In genomic region chr1:47439151-47440051, GRCh38 we compare ENCODE assay signal across 14 cellular contexts. TPM values are rescaled to one million over a fixed set of nuclear protein-coding genes. Genes with fewer than 3 reads are reported as not detected.
DNase-seq lines count a peak whose midpoint lies in the region; ATAC-seq and TF ChIP-seq lines count a peak whose summit lies in the region.
"Had no signal": no experiment of that assay in that cellular context is flagged by ENCODE, and none has a peak within 500 bp of the region (broad histone marks: within the 10 kb centered on the region; RNA-seq: fewer than 3 reads in every experiment).

No MANE protein-coding gene starts in this region.

- no peaks in the 10 kb centered on the region for H3K9me3 ChIP-seq in CD8-positive, alpha-beta memory T cell (ENCODE audit: low read length)
- H3K9me3 ChIP-seq in SJSA1 (replicated peaks): no peaks in the 10 kb centered on the region
- H3K9me3 ChIP-seq: heart right ventricle, MG63 had no signal

- CTCF ChIA-PET in CD8-positive, alpha-beta memory T cell (lab: Charles Lee): interaction anchor here (2.1 to 5.9 kb wide), 6 partner anchors 9 to 287 kb away, joined by 6 to 50 read pairs (median 15); partner anchors contain the start of gene STIL

- peaks cover 0 to 7% (median 0%) of the 10 kb centered on the region in 3 donors for H3K36me3 Mint-ChIP-seq in CD8-positive, alpha-beta memory T cell
- H3K36me3 Mint-ChIP-seq: brain had no signal

- H3K4me3 ChIP-seq in CD8-positive, alpha-beta memory T cell (ENCODE audit: low read length): no peak overlapping the region
- H3K4me3 ChIP-seq in SJSA1 (peak overlapping the region; percentile 95), rectal smooth muscle tissue (ENCODE audit: low read length) (peak overlapping the region; percentile 45)
- H3K4me3 ChIP-seq: lung had no signal

- ATAC-seq in sciatic nerve: no peak
- ATAC-seq: heart right ventricle had no signal

- no peaks in the 10 kb centered on the region for H3K36me3 ChIP-seq in CD8-positive, alpha-beta memory T cell (ENCODE audit: insufficient read depth, low read length)
- H3K36me3 ChIP-seq in SJSA1 (peaks cover 64% of the 10 kb centered on the region), rectal smooth muscle tissue (ENCODE audit: control insufficient read depth, insufficient read depth, low read length) (no peaks in the 10 kb centered on the region)
- H3K36me3 ChIP-seq: heart right ventricle had no signal

- peaks cover 0 to 3% (median 0%) of the 10 kb centered on the region in 5 donors for H3K9me3 Mint-ChIP-seq in CD8-positive, alpha-beta memory T cell

- peaks cover 14% of the 10 kb centered on the region for H3K4me1 ChIP-seq in CD8-positive, alpha-beta memory T cell (ENCODE audit: insufficient read depth, low read length)
- peaks cover 39% of the 10 kb centered on the region for H3K4me1 ChIP-seq in SJSA1 (replicated peaks)
- H3K4me1 ChIP-seq in rectal smooth muscle tissue (ENCODE audit: control insufficient read depth, insufficient read depth, low read length): no peaks in the 10 kb centered on the region

- peak in 1 of 5 donors; percentile 20 for DNase-seq in CD8-positive, alpha-beta memory T cell
- DNase-seq in SJSA1 (ENCODE audit: low read depth in 1 of 2, low spot score in 2 of 2): peak in 1 of 2 experiments; percentile 73
- peak; percentile 13 to 17 for DNase-seq in erythroblast (lab: John Stamatoyannopoulos, UW)
- no peak for DNase-seq in NCI-H1105 (lab: John Stamatoyannopoulos, UW)
- no peak for DNase-seq in sciatic nerve (ENCODE audit: low spot score)
- DNase-seq in NCI-H1417 treated with DMSO at 0.1 percent for 48 hours (lab: John Stamatoyannopoulos, UW): no peak
- DNase-seq in activated CD8-positive, alpha-beta memory T cell treated with anti-CD3 and anti-CD28 coated beads, Interleukin-2, amount 50 U/mL, for 48 hours: no peak
- DNase-seq: heart right ventricle, NCI-H446, RPMI8226 had no signal

- POLR2A ChIA-PET in CD8-positive, alpha-beta memory T cell (lab: Charles Lee): no interaction called here

- H3K9ac ChIP-seq in rectal smooth muscle tissue (ENCODE audit: low read length): peak overlapping the region; percentile 39

- peak overlapping the region in 3 of 8 donors; percentile 57 to 89 (median 70) for H3K27ac Mint-ChIP-seq in CD8-positive, alpha-beta memory T cell
- H3K27ac Mint-ChIP-seq: brain had no signal

- intact Hi-C loops in sciatic nerve (cut with DNase I): loop anchor here (5.0 kb wide), 1 partner anchor 263 kb away; no protein-coding TSS in a partner anchor

- H3K27me3 Mint-ChIP-seq in CD8-positive, alpha-beta memory T cell: peaks cover 0 to 2% of the 10 kb centered on the region in 2 donors

- no peak overlapping the region for H3K27ac ChIP-seq in CD8-positive, alpha-beta memory T cell (ENCODE audit: low read depth, low read length)
- H3K27ac ChIP-seq in SJSA1 (peak overlapping the region; percentile 89), rectal smooth muscle tissue (ENCODE audit: low read depth, low read length) (no peak overlapping the region)
- H3K27ac ChIP-seq: heart right ventricle had no signal

- peak overlapping the region in 5 of 7 donors; percentile 23 to 88 (median 63) for H3K4me3 Mint-ChIP-seq in CD8-positive, alpha-beta memory T cell

- peaks cover 35% of the 10 kb centered on the region for H3K27me3 ChIP-seq in CD8-positive, alpha-beta memory T cell (ENCODE audit: insufficient read depth, low read length, poor library complexity, severe bottlenecking)
- H3K27me3 ChIP-seq in SJSA1 (replicated peaks) (no peaks in the 10 kb centered on the region), rectal smooth muscle tissue (ENCODE audit: control insufficient read depth, insufficient read depth, low read length) (peaks cover 35% of the 10 kb centered on the region)
- H3K27me3 ChIP-seq: MG63 had no signal

- peaks cover 23 to 38% (median 27%) of the 10 kb centered on the region in 3 donors for H3K4me1 Mint-ChIP-seq in CD8-positive, alpha-beta memory T cell

- no peak for TF ChIP-seq POLR2A in erythroblast (IDR thresholded peaks at IDR 0.05; ENCODE audit: low read length)

RNA-seq across cellular contexts. Expression of gene FOXD2, which starts 1.6 kb away (rescaled TPM):
- total RNA-seq in CD8-positive, alpha-beta memory T cell: under 1 TPM; 0.18 to 0.22 TPM
- polyA plus RNA-seq in CD8-positive, alpha-beta memory T cell: 0.37 TPM
- 10.7 and 12.9 TPM in 2 replicates for total RNA-seq in SJSA1 (2014; rRNA removed; shearing (Covaris generic))
- 12.3 TPM for total RNA-seq in sciatic nerve

RNA-seq across cellular contexts. Expression of gene FOXE3, which starts 23.3 kb away (rescaled TPM):
- total RNA-seq in CD8-positive, alpha-beta memory T cell: not detected
- not detected for polyA plus RNA-seq in CD8-positive, alpha-beta memory T cell
- not detected in 2 replicates for total RNA-seq in SJSA1 (2014; rRNA removed; shearing (Covaris generic))
- total RNA-seq in sciatic nerve: 0.27 TPM
- total RNA-seq: heart right ventricle, lung had no signal

Comparison
In these comparisons a context has a peak if more than half of its experiments do, and no peak if none do; other contexts are left out.
1. DNase-seq: peak in erythroblast (2 of 2); none in NCI-H1105 (single experiment), sciatic nerve (single experiment), NCI-H1417 treated with DMSO at 0.1 percent for 48 hours (single experiment) and activated CD8-positive, alpha-beta memory T cell treated with anti-CD3 and anti-CD28 coated beads, Interleukin-2, amount 50 U/mL, for 48 hours (single experiment).